In genomic region chr14:88799522-88799921, GRCh38 we compare ENCODE assay signal across 8 cellular contexts.
"Had no signal": no experiment of that assay in that cellular context is flagged by ENCODE, and none has a peak within 500 bp of the region (broad histone marks: within the 10 kb centered on the region; RNA-seq: fewer than 3 reads in every experiment).

No MANE protein-coding gene starts in this region.

- H3K27ac ChIP-seq: GM23248, HL-60 had no signal

- H3K4me3 ChIP-seq: GM23248, HAP-1 had no signal

- H3K4me1 ChIP-seq: HAP-1 had no signal

- H3K36me3 ChIP-seq: HAP-1 had no signal

- ATAC-seq: HCT116 had no signal

- H3K9ac ChIP-seq: GM23248 had no signal

- DNase-seq: GM23248, GOT3, H7, HFFc6, KG1 had no signal

- H2AFZ ChIP-seq: GM23248 had no signal

- H3K9me3 ChIP-seq: HAP-1 had no signal
